ENCODE assay signal across 11 cellular contexts in the genomic region with DNA sequence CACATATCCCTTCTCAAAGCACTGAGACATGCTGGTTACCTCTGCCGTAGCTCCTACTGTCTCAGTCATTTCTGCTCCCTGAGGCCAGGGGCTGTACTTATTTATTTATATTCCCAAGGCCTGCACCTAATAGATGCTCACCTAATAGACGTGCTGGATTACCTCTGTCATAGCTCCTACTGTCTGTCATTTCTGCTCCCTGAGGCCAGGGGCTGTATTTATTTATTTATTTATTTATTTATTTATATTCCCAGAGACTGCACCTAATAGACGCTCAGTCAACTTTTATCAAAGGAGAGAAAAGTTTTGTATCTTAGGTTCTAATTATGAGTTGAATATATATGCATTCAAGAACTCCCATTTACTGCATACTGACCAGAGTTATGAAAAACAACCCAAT.
DNase-seq lines count a peak whose midpoint lies in the region; ATAC-seq and TF ChIP-seq lines count a peak whose summit lies in the region.
"Had no signal": no experiment of that assay in that cellular context is flagged by ENCODE, and none has a peak within 500 bp of the region (broad histone marks: within the 10 kb centered on the region; RNA-seq: fewer than 3 reads in every experiment).

No MANE protein-coding gene starts in this region.

- no peak for ATAC-seq in naive thymus-derived CD8-positive, alpha-beta T cell
- ATAC-seq in psoas muscle, result no peak

- DNase-seq in SJCRH30, result no peak
- DNase-seq in naive thymus-derived CD8-positive, alpha-beta T cell, result no peak
- DNase-seq in SHP77 (lab: John Stamatoyannopoulos, UW), result no peak
- DNase-seq in NCI-H1105 treated with DMSO at 0.1 percent for 48 hours (lab: John Stamatoyannopoulos, UW), result no peak
- no peak for DNase-seq in psoas muscle
- DNase-seq: NCI-H1436 treated with DMSO at 0.1 percent for 48 hours, NCI-H2029 treated with DMSO at 0.1 percent for 48 hours, Peyer's patch, Right ventricle myocardium superior had no signal

- H3K36me3 ChIP-seq in BLaER1 (no peaks in the 10 kb centered on the region), HEK293 (ENCODE audit: control insufficient read depth in 2 of 2, insufficient read depth in 1 of 2, low read length in 2 of 2) (no peaks in the 10 kb centered on the region), SJCRH30 (no peaks in the 10 kb centered on the region), psoas muscle (ENCODE audit: insufficient read depth in 1 of 2, low read depth in 1 of 2) (no peaks in the 10 kb centered on the region)
- H3K36me3 ChIP-seq: Peyer's patch had no signal

- H3K9ac ChIP-seq in BLaER1, result no peak overlapping the region

- peak overlapping the region in 6 of 10 donors; percentile 9 to 69 (median 62) for H3K4me3 Mint-ChIP-seq in naive thymus-derived CD8-positive, alpha-beta T cell

- CTCF ChIA-PET in HEK293 (lab: Yijun Ruan, JAX), result no interaction called here

- no peaks in the 10 kb centered on the region for H3K27me3 ChIP-seq in BLaER1
- H3K27me3 ChIP-seq in SJCRH30, result no peaks in the 10 kb centered on the region
- H3K27me3 ChIP-seq in psoas muscle (ENCODE audit: insufficient read depth in 3 of 3, low read length in 2 of 3), result no peaks in the 10 kb centered on the region
- H3K27me3 ChIP-seq: Peyer's patch had no signal

- H3K4me2 ChIP-seq in BLaER1, result peak overlapping the region; percentile 63

- no peaks in the 10 kb centered on the region; the same call in 1 of the 2 replicates for H3K9me3 ChIP-seq in BLaER1
- H3K9me3 ChIP-seq in HEK293 (ENCODE audit: control insufficient read depth, insufficient read depth, low read depth, low read length), result no peaks in the 10 kb centered on the region
- no peaks in the 10 kb centered on the region; the same call in 1 of the 2 replicates for H3K9me3 ChIP-seq in SJCRH30 (replicated peaks)
- no peaks in the 10 kb centered on the region for H3K9me3 ChIP-seq in psoas muscle
- H3K9me3 ChIP-seq: Peyer's patch had no signal

- H3K36me3 Mint-ChIP-seq in naive thymus-derived CD8-positive, alpha-beta T cell, result no peaks in the 10 kb centered on the region

- H3K27ac ChIP-seq in BLaER1 (no peak overlapping the region), HEK293 (ENCODE audit: extremely low read depth, low read depth, low read length) (peak overlapping the region; percentile 11; the same call in 1 of the 2 replicates), SJCRH30 (peak overlapping the region; percentile 31; the same call in 1 of the 2 replicates), psoas muscle (no peak overlapping the region)
- H3K27ac ChIP-seq: Peyer's patch had no signal

- H3K4me3 ChIP-seq in BLaER1 (no peak overlapping the region), HEK293 (ENCODE audit: low read depth, low read length) (no peak overlapping the region), SJCRH30 (no peak overlapping the region), psoas muscle (no peak overlapping the region)
- H3K4me3 ChIP-seq: Peyer's patch had no signal

- H3K27me3 Mint-ChIP-seq in naive thymus-derived CD8-positive, alpha-beta T cell, result no peaks in the 10 kb centered on the region

- H3K27ac Mint-ChIP-seq in naive thymus-derived CD8-positive, alpha-beta T cell, result peak overlapping the region in 6 of 10 donors; percentile 32 to 90 (median 82)

- peaks cover 28 to 40% (median 32%) of the 10 kb centered on the region in 4 donors for H3K4me1 Mint-ChIP-seq in naive thymus-derived CD8-positive, alpha-beta T cell

- H3K4me1 ChIP-seq in BLaER1, result peaks cover 32% of the 10 kb centered on the region
- H3K4me1 ChIP-seq in HEK293 (ENCODE audit: control insufficient read depth, insufficient read depth, low read length), result peaks cover 20% of the 10 kb centered on the region
- peaks cover 35% of the 10 kb centered on the region for H3K4me1 ChIP-seq in SJCRH30
- H3K4me1 ChIP-seq in psoas muscle, result no peaks in the 10 kb centered on the region
- H3K4me1 ChIP-seq: Peyer's patch had no signal

- no peak for TF ChIP-seq CTCF in HEK293 (tag by site-specific recombination; IDR thresholded peaks at IDR 0.05)
- no peak for TF ChIP-seq CTCF in psoas muscle (IDR thresholded peaks at IDR 0.05)

- 98% methylated on average over 3 of the region's 3 CpGs for WGBS in psoas muscle, 3 donors

- POLR2A ChIA-PET in HEK293 (lab: Yijun Ruan, JAX), result no interaction called here
- POLR2A ChIA-PET in naive thymus-derived CD8-positive, alpha-beta T cell (lab: Charles Lee), result interaction anchor here (0.8 to 1.6 kb wide), 5 partner anchors 9 to 414 kb away, joined by 3 to 5 read pairs (median 4); a partner anchor contains a TSS

- intact Hi-C loops in psoas muscle (cut with DNase I), result no loop called here

- no peaks in the 10 kb centered on the region for H3K9me3 Mint-ChIP-seq in naive thymus-derived CD8-positive, alpha-beta T cell

- no peaks in the 10 kb centered on the region for H4K20me1 ChIP-seq in BLaER1

TF ChIP-seq in HEK293, 187 proteins besides CTCF, POLR2A, EP300 and RAD21 (continues in another document):
- TF ChIP-seq PRDM1 (tag by site-specific recombination; IDR thresholded peaks at IDR 0.05) (no peak), ZSCAN30 (tag by site-specific recombination; IDR thresholded peaks at IDR 0.05) (no peak), ZNF791 (tag by site-specific recombination; IDR thresholded peaks at IDR 0.05) (no peak), ZFHX2 (tag by site-specific recombination; conservative IDR thresholded peaks at IDR 0.05) (no peak), KLF9 (tag by site-specific recombination; IDR thresholded peaks at IDR 0.05; ENCODE audit: low read depth) (no peak), ZNF529 (tag by site-specific recombination; IDR thresholded peaks at IDR 0.05; ENCODE audit: insufficient replicate concordance) (no peak), ZNF624 (tag by site-specific recombination; IDR thresholded peaks at IDR 0.05) (no peak), ZNF777 (tag by site-specific recombination; IDR thresholded peaks at IDR 0.05; ENCODE audit: borderline replicate concordance) (no peak), KLF8 (tag by site-specific recombination; IDR thresholded peaks at IDR 0.05) (no peak), ZNF785 (tag by site-specific recombination; IDR thresholded peaks at IDR 0.05) (no peak), ZNF433 (tag by site-specific recombination; IDR thresholded peaks at IDR 0.05; ENCODE audit: low read depth) (peak; percentile 90), ZNF549 (tag by site-specific recombination; IDR thresholded peaks at IDR 0.05) (no peak), ZNF623 (tag by site-specific recombination; IDR thresholded peaks at IDR 0.05) (peak; percentile 52; the same call in 1 of the 2 replicates), ZBTB20 (tag by site-specific recombination; IDR thresholded peaks at IDR 0.05) (no peak), FEZF1 (tag by site-specific recombination; IDR thresholded peaks at IDR 0.05) (no peak), ZNF510 (tag by site-specific recombination; IDR thresholded peaks at IDR 0.05; ENCODE audit: insufficient replicate concordance) (peak; percentile 73), ZNF544 (tag by site-specific recombination; IDR thresholded peaks at IDR 0.05) (no peak), ZXDB (tag by site-specific recombination; IDR thresholded peaks at IDR 0.05) (no peak), ZNF621 (tag by site-specific recombination; IDR thresholded peaks at IDR 0.05) (no peak), YY2 (tag by site-specific recombination; IDR thresholded peaks at IDR 0.05) (no peak), KLF16 (tag by site-specific recombination; IDR thresholded peaks at IDR 0.05) (no peak), ZNF202 (tag by site-specific recombination; IDR thresholded peaks at IDR 0.05; ENCODE audit: borderline replicate concordance) (no peak), ZNF76 (tag by site-specific recombination; IDR thresholded peaks at IDR 0.05; ENCODE audit: borderline replicate concordance, low read depth) (no peak)
- TF ChIP-seq, protein P1, sequence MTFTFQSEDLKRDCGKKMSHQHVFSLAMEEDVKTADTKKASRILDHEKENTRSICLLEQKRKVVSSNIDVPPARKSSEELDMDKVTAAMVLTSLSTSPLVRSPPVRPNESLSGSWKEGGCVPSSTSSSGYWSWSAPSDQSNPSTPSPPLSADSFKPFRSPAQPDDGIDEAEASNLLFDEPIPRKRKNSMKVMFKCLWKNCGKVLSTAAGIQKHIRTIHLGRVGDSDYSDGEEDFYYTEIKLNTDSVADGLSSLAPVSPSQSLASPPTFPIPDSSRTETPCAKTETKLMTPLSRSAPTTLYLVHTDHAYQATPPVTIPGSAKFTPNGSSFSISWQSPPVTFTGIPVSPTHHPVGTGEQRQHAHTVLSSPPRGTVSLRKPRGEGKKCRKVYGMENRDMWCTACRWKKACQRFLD (tag by site-specific recombination; IDR thresholded peaks at IDR 0.05), result no peak
- TF ChIP-seq, protein P2, sequence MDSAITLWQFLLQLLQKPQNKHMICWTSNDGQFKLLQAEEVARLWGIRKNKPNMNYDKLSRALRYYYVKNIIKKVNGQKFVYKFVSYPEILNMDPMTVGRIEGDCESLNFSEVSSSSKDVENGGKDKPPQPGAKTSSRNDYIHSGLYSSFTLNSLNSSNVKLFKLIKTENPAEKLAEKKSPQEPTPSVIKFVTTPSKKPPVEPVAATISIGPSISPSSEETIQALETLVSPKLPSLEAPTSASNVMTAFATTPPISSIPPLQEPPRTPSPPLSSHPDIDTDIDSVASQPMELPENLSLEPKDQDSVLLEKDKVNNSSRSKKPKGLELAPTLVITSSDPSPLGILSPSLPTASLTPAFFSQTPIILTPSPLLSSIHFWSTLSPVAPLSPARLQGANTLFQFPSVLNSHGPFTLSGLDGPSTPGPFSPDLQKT (IDR thresholded peaks at IDR 0.05; ENCODE audit: borderline replicate concordance, low read depth, low read length), result no peak

Comparison
In these comparisons a context has a peak if more than half of its experiments do, and no peak if none do; other contexts are left out.
1. H3K27ac ChIP-seq: peak in HEK293 (single experiment) and SJCRH30 (single experiment); none in BLaER1 (single experiment) and psoas muscle (single experiment).